21 cellular contexts compared by ENCODE assay signal in the genomic region with DNA sequence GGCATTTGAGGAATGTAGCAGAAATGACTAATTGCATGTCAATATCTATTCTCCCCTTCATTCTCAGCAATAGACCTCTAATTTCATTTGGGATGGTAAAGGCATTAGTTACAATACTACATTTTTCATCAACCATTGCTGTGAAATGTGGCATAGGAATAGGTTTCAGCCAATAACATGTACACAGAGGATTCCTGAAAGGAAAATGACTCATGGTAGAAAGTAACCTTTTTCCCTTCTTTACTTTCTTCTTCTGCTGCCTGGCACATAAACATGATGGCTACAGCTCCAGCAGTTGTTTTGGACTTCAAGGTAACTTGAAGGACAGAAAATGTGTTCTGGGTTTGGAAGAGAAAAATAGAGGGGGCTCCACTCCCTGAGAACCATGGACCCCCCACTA.
DNase-seq lines count a peak whose midpoint lies in the region; ATAC-seq and TF ChIP-seq lines count a peak whose summit lies in the region.
"Had no signal": no experiment of that assay in that cellular context is flagged by ENCODE, and none has a peak within 500 bp of the region (broad histone marks: within the 10 kb centered on the region; RNA-seq: fewer than 3 reads in every experiment).

No MANE protein-coding gene starts in this region.

- H3K27ac Mint-ChIP-seq in activated naive CD8-positive, alpha-beta T cell treated with anti-CD3 and anti-CD28 coated beads for 36 hours: no peak overlapping the region
- no peak overlapping the region for H3K27ac Mint-ChIP-seq in activated CD4-positive, alpha-beta memory T cell treated with anti-CD3 and anti-CD28 coated beads for 36 hours
- H3K27ac Mint-ChIP-seq in activated T-helper 17 cell treated with anti-CD3 and anti-CD28 coated beads, Interleukin-2, amount 50 U/mL, for 72 hours: no peak overlapping the region
- H3K27ac Mint-ChIP-seq: B cell, HFFc6 had no signal

- in situ Hi-C loops in IMR-90 (cut with MboI; ENCODE audit: low sequenced_read_pairs): loop anchor here (25.0 kb wide), 1 partner anchor 318 kb away; no protein-coding TSS in a partner anchor

- H3K9me3 Mint-ChIP-seq in activated naive CD8-positive, alpha-beta T cell treated with anti-CD3 and anti-CD28 coated beads for 36 hours: no peaks in the 10 kb centered on the region
- no peaks in the 10 kb centered on the region for H3K9me3 Mint-ChIP-seq in activated CD4-positive, alpha-beta memory T cell treated with anti-CD3 and anti-CD28 coated beads for 36 hours
- no peaks in the 10 kb centered on the region for H3K9me3 Mint-ChIP-seq in activated T-helper 17 cell treated with anti-CD3 and anti-CD28 coated beads, Interleukin-2, amount 50 U/mL, for 72 hours
- H3K9me3 Mint-ChIP-seq: H9, HFFc6 had no signal

- H2AK9ac ChIP-seq in IMR-90 (replicated peaks; ENCODE audit: low read depth, low read length, poor library complexity): no peak overlapping the region

- H4K20me1 ChIP-seq in IMR-90 (ENCODE audit: insufficient read depth, low read length): no peaks in the 10 kb centered on the region

- no peak overlapping the region for H3K27ac ChIP-seq in IMR-90 (ENCODE audit: insufficient read depth, low read length)
- H3K27ac ChIP-seq: SJSA1 had no signal

- no peak overlapping the region for H3K23ac ChIP-seq in IMR-90 (ENCODE audit: low read depth, low read length)

- H2BK5ac ChIP-seq in IMR-90 (ENCODE audit: low read depth, low read length, poor library complexity, severe bottlenecking): no peak overlapping the region

- no peaks in the 10 kb centered on the region; the same call in 1 of the 2 replicates for H3K27me3 ChIP-seq in IMR-90 (ENCODE audit: control insufficient read depth, insufficient read depth, low read length)
- H3K27me3 ChIP-seq: SJSA1 had no signal

- H3K4me3 ChIP-seq in IMR-90 (ENCODE audit: insufficient read depth, low read depth, low read length): no peak overlapping the region
- H3K4me3 ChIP-seq: GM12878, SJSA1 had no signal

- H2AFZ ChIP-seq in IMR-90 (replicated peaks; ENCODE audit: low read length, poor library complexity): no peak overlapping the region

- H3K18ac ChIP-seq in IMR-90 (ENCODE audit: low read depth, low read length): no peak overlapping the region

- POLR2A ChIA-PET in IMR-90 (lab: Charles Lee; ENCODE audit: unreplicated experiment): no interaction called here
- POLR2A ChIA-PET in activated CD4-positive, alpha-beta memory T cell treated with anti-CD3 and anti-CD28 coated beads for 36 hours (lab: Charles Lee): no interaction called here

- no peak overlapping the region for H2AK5ac ChIP-seq in IMR-90 (ENCODE audit: low read depth, low read length)

- no peaks in the 10 kb centered on the region for H3K9me1 ChIP-seq in IMR-90 (ENCODE audit: insufficient read depth, low read length)

- no peaks in the 10 kb centered on the region for H3K79me1 ChIP-seq in IMR-90 (ENCODE audit: low read depth in 1 of 2, low read length in 2 of 2)

- no peak overlapping the region for H3K4me2 ChIP-seq in IMR-90 (ENCODE audit: low read depth, low read length)

- TF ChIP-seq POLR2A in IMR-90 (IDR thresholded peaks at IDR 0.05; ENCODE audit: low read depth, low read length): no peak

- H4K5ac ChIP-seq in IMR-90 (ENCODE audit: low read depth, low read length): no peak overlapping the region

- H3K36me3 Mint-ChIP-seq in activated naive CD8-positive, alpha-beta T cell treated with anti-CD3 and anti-CD28 coated beads for 36 hours: no peaks in the 10 kb centered on the region
- no peaks in the 10 kb centered on the region for H3K36me3 Mint-ChIP-seq in activated CD4-positive, alpha-beta memory T cell treated with anti-CD3 and anti-CD28 coated beads for 36 hours
- H3K36me3 Mint-ChIP-seq in activated T-helper 17 cell treated with anti-CD3 and anti-CD28 coated beads, Interleukin-2, amount 50 U/mL, for 72 hours (ENCODE audit: low read depth): no peaks in the 10 kb centered on the region
- H3K36me3 Mint-ChIP-seq: CD14-positive monocyte had no signal

- BruUV-seq in IMR-90 (replicated peaks; lab: Mats Ljungman, UMichigan): no TSS peak

- no peaks in the 10 kb centered on the region for H3K4me1 Mint-ChIP-seq in activated naive CD8-positive, alpha-beta T cell treated with anti-CD3 and anti-CD28 coated beads for 36 hours
- no peaks in the 10 kb centered on the region for H3K4me1 Mint-ChIP-seq in activated CD4-positive, alpha-beta memory T cell treated with anti-CD3 and anti-CD28 coated beads for 36 hours (ENCODE audit: low read depth)
- H3K4me1 Mint-ChIP-seq in activated T-helper 17 cell treated with anti-CD3 and anti-CD28 coated beads, Interleukin-2, amount 50 U/mL, for 72 hours: no peaks in the 10 kb centered on the region
- H3K4me1 Mint-ChIP-seq: B cell, CD14-positive monocyte had no signal

- dilution Hi-C loops in IMR-90 (cut with HindIII; ENCODE audit: low sequenced_read_pairs, unreplicated experiment): no loop called here

- H3K4me3 Mint-ChIP-seq in activated naive CD8-positive, alpha-beta T cell treated with anti-CD3 and anti-CD28 coated beads for 36 hours: no peak overlapping the region
- H3K4me3 Mint-ChIP-seq in activated CD4-positive, alpha-beta memory T cell treated with anti-CD3 and anti-CD28 coated beads for 36 hours: no peak overlapping the region
- H3K4me3 Mint-ChIP-seq in activated T-helper 17 cell treated with anti-CD3 and anti-CD28 coated beads, Interleukin-2, amount 50 U/mL, for 72 hours: no peak overlapping the region
- H3K4me3 Mint-ChIP-seq: B cell, CD14-positive monocyte, H9, HFFc6 had no signal

- no peak overlapping the region for H2BK120ac ChIP-seq in IMR-90 (ENCODE audit: low read depth, low read length)

- no peak overlapping the region for H3K9ac ChIP-seq in IMR-90 (ENCODE audit: low read depth, low read length)

- no peak overlapping the region for H4K8ac ChIP-seq in IMR-90 (ENCODE audit: low read depth in 2 of 2, low read length in 2 of 2)

- no peaks in the 10 kb centered on the region for H3K36me3 ChIP-seq in IMR-90 (ENCODE audit: control insufficient read depth, insufficient read depth, low read length)
- H3K36me3 ChIP-seq: SJSA1 had no signal

- DNase-seq in AG08395 (ENCODE audit: low spot score) (peak; percentile 8), IMR-90 (peak; percentile 8), dermis blood vessel endothelial cell (peak; percentile 33), iris pigment epithelial cell (ENCODE audit: low read depth) (peak; percentile 1)
- no peak for DNase-seq in activated naive CD8-positive, alpha-beta T cell treated with anti-CD3 and anti-CD28 coated beads for 36 hours
- no peak for DNase-seq in activated CD4-positive, alpha-beta memory T cell treated with anti-CD3 and anti-CD28 coated beads for 36 hours
- DNase-seq in stimulated activated CD4-positive, alpha-beta T cell treated with anti-CD3 and anti-CD28 coated beads, Interleukin-15, amount 100 ng/mL, for 24 hours: no peak
- DNase-seq: H9, HFFc6, KG1, NCI-H1092 treated with DMSO at 0.1 percent for 48 hours, NCI-H2029 treated with DMSO at 0.1 percent for 48 hours, NCI-H226, NCI-H524, NCI-H82 had no signal

- no peak overlapping the region for H4K91ac ChIP-seq in IMR-90 (ENCODE audit: insufficient read depth, low read depth, low read length)

- TF ChIP-seq RAD21 in IMR-90 (IDR thresholded peaks at IDR 0.05; ENCODE audit: low read length): no peak

- CTCF ChIA-PET in IMR-90 (lab: Yijun Ruan, JAX): no interaction called here
- CTCF ChIA-PET in activated CD4-positive, alpha-beta memory T cell treated with anti-CD3 and anti-CD28 coated beads for 36 hours (lab: Charles Lee): no interaction called here

- TF ChIP-seq CTCF in IMR-90 (conservative IDR thresholded peaks at IDR 0.05; ENCODE audit: low read depth, low read length): no peak

- no peaks in the 10 kb centered on the region for H3K27me3 Mint-ChIP-seq in activated naive CD8-positive, alpha-beta T cell treated with anti-CD3 and anti-CD28 coated beads for 36 hours
- no peaks in the 10 kb centered on the region for H3K27me3 Mint-ChIP-seq in activated CD4-positive, alpha-beta memory T cell treated with anti-CD3 and anti-CD28 coated beads for 36 hours
- H3K27me3 Mint-ChIP-seq in activated T-helper 17 cell treated with anti-CD3 and anti-CD28 coated beads, Interleukin-2, amount 50 U/mL, for 72 hours: no peaks in the 10 kb centered on the region

- H3K4me1 ChIP-seq in IMR-90 (ENCODE audit: control insufficient read depth, insufficient read depth, low read length): no peaks in the 10 kb centered on the region
- H3K4me1 ChIP-seq: SJSA1 had no signal

- no peak for ATAC-seq in IMR-90 (ENCODE audit: low read depth)
- no peak for ATAC-seq in activated T-helper 17 cell treated with anti-CD3 and anti-CD28 coated beads, Interleukin-2, amount 50 U/mL, for 72 hours (replicated peaks)
- ATAC-seq: GM12878, Right ventricle myocardium inferior had no signal

- intact Hi-C loops in IMR-90 (cut with micrococcal nuclease): no loop called here
- intact Hi-C loops in activated CD4-positive, alpha-beta memory T cell treated with anti-CD3 and anti-CD28 coated beads for 36 hours (cut with micrococcal nuclease): no loop called here

- H2BK20ac ChIP-seq in IMR-90 (ENCODE audit: low read depth, low read length): no peak overlapping the region

- H3K56ac ChIP-seq in IMR-90 (ENCODE audit: extremely low read depth, insufficient read depth, low read length): no peak overlapping the region

- no peak overlapping the region for H2BK15ac ChIP-seq in IMR-90 (ENCODE audit: low read depth, low read length)

- H3K4ac ChIP-seq in IMR-90 (ENCODE audit: low read depth, low read length): no peak overlapping the region

- H3K9me3 ChIP-seq in IMR-90 (ENCODE audit: control insufficient read depth, insufficient read depth, low read length): no peaks in the 10 kb centered on the region
- H3K9me3 ChIP-seq: SJSA1 had no signal

- H3K14ac ChIP-seq in IMR-90 (replicated peaks; ENCODE audit: low read depth, low read length): no peak overlapping the region

TF ChIP-seq in IMR-90, 13 proteins besides CTCF, POLR2A, EP300 and RAD21 (continues in another document):
- TF ChIP-seq CEBPB (IDR thresholded peaks at IDR 0.05; ENCODE audit: low read depth, low read length) (no peak), MXI1 (IDR thresholded peaks at IDR 0.05; ENCODE audit: borderline replicate concordance, low read depth, low read length) (no peak), SMC3 (IDR thresholded peaks at IDR 0.05; ENCODE audit: low read depth, low read length) (no peak), MAZ (IDR thresholded peaks at IDR 0.05; ENCODE audit: borderline replicate concordance, low read depth, low read length) (no peak), ELK1 (IDR thresholded peaks at IDR 0.05; ENCODE audit: borderline replicate concordance, low read depth, low read length) (no peak), FOS (IDR thresholded peaks at IDR 0.05; ENCODE audit: low read depth, low read length) (no peak), RFX5 (IDR thresholded peaks at IDR 0.05; ENCODE audit: low read depth, low read length) (no peak)

Comparison
In these comparisons a context has a peak if more than half of its experiments do, and no peak if none do; other contexts are left out.
1. DNase-seq: peak in AG08395 (single experiment), IMR-90 (single experiment), dermis blood vessel endothelial cell (single experiment) and iris pigment epithelial cell (single experiment); none in activated naive CD8-positive, alpha-beta T cell treated with anti-CD3 and anti-CD28 coated beads for 36 hours (single experiment), activated CD4-positive, alpha-beta memory T cell treated with anti-CD3 and anti-CD28 coated beads for 36 hours (single experiment) and stimulated activated CD4-positive, alpha-beta T cell treated with anti-CD3 and anti-CD28 coated beads, Interleukin-15, amount 100 ng/mL, for 24 hours (single experiment).